ENCODE assay signal across 27 cellular contexts in the genomic region with DNA sequence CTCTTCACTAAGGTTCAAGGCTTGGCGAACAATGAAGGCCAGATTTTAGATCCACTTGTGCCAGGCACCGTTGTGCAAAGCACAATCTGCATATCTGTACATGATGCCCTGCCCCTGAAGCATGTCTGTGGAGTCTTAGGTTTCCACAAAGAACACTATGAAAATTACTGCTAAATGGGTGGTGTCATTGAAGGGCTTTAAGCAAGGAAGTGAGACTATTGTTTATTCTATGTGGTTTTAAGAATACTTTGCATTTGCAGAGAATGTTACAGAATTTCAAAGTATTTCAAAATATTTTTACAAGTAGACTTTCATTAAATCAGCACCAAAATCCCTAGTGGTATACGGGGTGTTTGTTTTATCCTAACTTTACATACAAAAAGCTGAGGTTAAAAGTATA. TPM values are rescaled to one million over a fixed set of nuclear protein-coding genes. Genes with fewer than 3 reads are reported as not detected.
A peak's percentile ranks its signal among the peaks of the same experiment; 100 is the strongest.
DNase-seq lines count a peak whose midpoint lies in the region; ATAC-seq and TF ChIP-seq lines count a peak whose summit lies in the region.
"Had no signal": no experiment of that assay in that cellular context is flagged by ENCODE, and none has a peak within 500 bp of the region (broad histone marks: within the 10 kb centered on the region; RNA-seq: fewer than 3 reads in every experiment).

No MANE protein-coding gene starts in this region.

- no peak overlapping the region for H3K4me3 Mint-ChIP-seq in CD8-positive, alpha-beta T cell
- H3K4me3 Mint-ChIP-seq: activated CD4-positive, alpha-beta T cell treated with anti-CD3 and anti-CD28 coated beads for 36 hours; activated naive CD4-positive, alpha-beta T cell treated with anti-CD3 and anti-CD28 coated beads, Interleukin-2, amount 10 ng/mL, durations not matched to agents 7 days and 5 days; naive B cell; stimulated activated naive CD8-positive, alpha-beta T cell treated with anti-CD3 and anti-CD28 coated beads, Interleukin-15, Interleukin-2, amounts not matched to agents 100 ng/mL and 50 ng/mL, for 24 hours; T-cell had no signal

- H3K36me3 Mint-ChIP-seq in CD8-positive, alpha-beta T cell: peaks cover 52% of the 10 kb centered on the region

- H3K4me1 Mint-ChIP-seq in CD8-positive, alpha-beta T cell (ENCODE audit: low read depth): peaks cover 33% of the 10 kb centered on the region

- DNase-seq in left ventricle myocardium inferior: no peak
- no peak for DNase-seq in Right ventricle myocardium inferior (ENCODE audit: missing footprints)
- peak; percentile 66 for DNase-seq in amniotic epithelial cell (ENCODE audit: low read depth)
- DNase-seq in fibroblast of the aortic adventitia (ENCODE audit: low read depth): peak; percentile 32
- no peak for DNase-seq in ACHN
- no peak for DNase-seq in activated CD4-positive, alpha-beta T cell treated with anti-CD3 and anti-CD28 coated beads, Interleukin-2, amount 50 U/mL, for 4 hours
- no peak for DNase-seq in G401 (ENCODE audit: low spot score)
- no peak for DNase-seq in CD8-positive, alpha-beta T cell
- DNase-seq: 8988T; activated CD4-positive, alpha-beta T cell treated with anti-CD3 and anti-CD28 coated beads for 36 hours; activated naive CD4-positive, alpha-beta T cell treated with anti-CD3 and anti-CD28 coated beads, Interleukin-2, amount 10 ng/mL, durations not matched to agents 7 days and 5 days; activated T-cell treated with anti-CD3 and anti-CD28 coated beads, Interleukin-2, amount 50 U/mL, for 48 hours; Caco-2; DND-41; effector memory CD4-positive, alpha-beta T cell; kidney glomerular epithelial cell; naive B cell; NCI-H510A; occipital lobe; PC-9; SIG-M5; stimulated activated CD4-positive, alpha-beta T cell treated with anti-CD3 and anti-CD28 coated beads, Interleukin-4, amount 100 ng/mL, for 24 hours; T-cell; trophoblast cell had no signal

- no peaks in the 10 kb centered on the region for H3K9me3 Mint-ChIP-seq in CD8-positive, alpha-beta T cell
- H3K9me3 Mint-ChIP-seq: activated naive CD4-positive, alpha-beta T cell treated with anti-CD3 and anti-CD28 coated beads, Interleukin-2, amount 10 ng/mL, durations not matched to agents 7 days and 5 days; naive B cell; stimulated activated naive CD8-positive, alpha-beta T cell treated with anti-CD3 and anti-CD28 coated beads, Interleukin-15, Interleukin-2, amounts not matched to agents 100 ng/mL and 50 ng/mL, for 24 hours; T-cell had no signal

- CTCF ChIA-PET in CD8-positive, alpha-beta T cell (lab: Charles Lee): interaction anchor here (0.6 kb wide), 1 partner anchor 152 kb away, joined by 3 read pairs; no protein-coding TSS in a partner anchor

- ATAC-seq in Right ventricle myocardium inferior: no peak
- no peak for ATAC-seq in CD8-positive, alpha-beta T cell
- ATAC-seq: activated CD4-positive, alpha-beta T cell treated with anti-CD3 and anti-CD28 coated beads for 36 hours; HCT116; T-cell had no signal

- no peaks in the 10 kb centered on the region for H3K27me3 ChIP-seq in left ventricle myocardium inferior (ENCODE audit: low read depth)
- no peaks in the 10 kb centered on the region for H3K27me3 ChIP-seq in CD8-positive, alpha-beta T cell (ENCODE audit: insufficient read depth, low read length)
- H3K27me3 ChIP-seq: BLaER1 had no signal

- no peaks in the 10 kb centered on the region for H3K9me3 ChIP-seq in left ventricle myocardium inferior (replicated peaks)
- H3K9me3 ChIP-seq in CD8-positive, alpha-beta T cell (ENCODE audit: low read length): no peaks in the 10 kb centered on the region
- H3K9me3 ChIP-seq: Caco-2 had no signal

- TF ChIP-seq CTCF in left ventricle myocardium inferior (IDR thresholded peaks at IDR 0.05; ENCODE audit: borderline replicate concordance) (no peak), fibroblast of the aortic adventitia (IDR thresholded peaks at IDR 0.05; ENCODE audit: insufficient read depth, low read length) (no peak)
- TF ChIP-seq CTCF in CD8-positive, alpha-beta T cell (IDR thresholded peaks at IDR 0.05): no peak

- H3K36me3 ChIP-seq in left ventricle myocardium inferior: peaks cover 30% of the 10 kb centered on the region
- no peaks in the 10 kb centered on the region for H3K36me3 ChIP-seq in CD8-positive, alpha-beta T cell (ENCODE audit: insufficient read depth, low read length)

- POLR2A ChIA-PET in CD8-positive, alpha-beta T cell (lab: Charles Lee): interaction anchor here (0.6 kb wide), 1 partner anchor 28 kb away, joined by 3 read pairs; no protein-coding TSS in a partner anchor

- in situ Hi-C loops in ACHN (cut with HindIII; ENCODE audit: low pct_ligation_motif_present, low pct_unique_long_range_greater_than_20kb, low sequenced_read_pairs): no loop called here
- in situ Hi-C loops in G401 (cut with HindIII; ENCODE audit: low sequenced_read_pairs): no loop called here

- peaks cover 47% of the 10 kb centered on the region for H3K4me1 ChIP-seq in left ventricle myocardium inferior
- no peaks in the 10 kb centered on the region for H3K4me1 ChIP-seq in CD8-positive, alpha-beta T cell (ENCODE audit: insufficient read depth, low read length)
- H3K4me1 ChIP-seq: BLaER1 had no signal

- no peak overlapping the region for H3K27ac Mint-ChIP-seq in CD8-positive, alpha-beta T cell
- H3K27ac Mint-ChIP-seq: activated CD4-positive, alpha-beta T cell treated with anti-CD3 and anti-CD28 coated beads for 36 hours; activated naive CD4-positive, alpha-beta T cell treated with anti-CD3 and anti-CD28 coated beads, Interleukin-2, amount 10 ng/mL, durations not matched to agents 7 days and 5 days; naive B cell; stimulated activated naive CD8-positive, alpha-beta T cell treated with anti-CD3 and anti-CD28 coated beads, Interleukin-15, Interleukin-2, amounts not matched to agents 100 ng/mL and 50 ng/mL, for 24 hours; T-cell had no signal

- no peaks in the 10 kb centered on the region for H3K27me3 Mint-ChIP-seq in CD8-positive, alpha-beta T cell (ENCODE audit: low read depth)
- H3K27me3 Mint-ChIP-seq: activated CD4-positive, alpha-beta T cell treated with anti-CD3 and anti-CD28 coated beads for 36 hours; activated naive CD4-positive, alpha-beta T cell treated with anti-CD3 and anti-CD28 coated beads, Interleukin-2, amount 10 ng/mL, durations not matched to agents 7 days and 5 days; naive B cell; stimulated activated naive CD8-positive, alpha-beta T cell treated with anti-CD3 and anti-CD28 coated beads, Interleukin-15, Interleukin-2, amounts not matched to agents 100 ng/mL and 50 ng/mL, for 24 hours; T-cell had no signal

- H3K4me3 ChIP-seq in left ventricle myocardium inferior (no peak overlapping the region), fibroblast of the aortic adventitia (ENCODE audit: low read depth, low read length) (no peak overlapping the region)
- no peak overlapping the region for H3K4me3 ChIP-seq in CD8-positive, alpha-beta T cell (ENCODE audit: low read depth, low read length)
- H3K4me3 ChIP-seq: BLaER1, PC-9 had no signal

- intact Hi-C loops in left ventricle myocardium inferior (cut with micrococcal nuclease): no loop called here
- intact Hi-C loops in Right ventricle myocardium inferior (cut with DNase I): no loop called here
- intact Hi-C loops in CD8-positive, alpha-beta T cell (cut with DNase I, micrococcal nuclease): no loop called here

- peak overlapping the region; percentile 16 for H3K27ac ChIP-seq in left ventricle myocardium inferior (replicated peaks)
- no peak overlapping the region for H3K27ac ChIP-seq in CD8-positive, alpha-beta T cell (ENCODE audit: low read depth, low read length)
- H3K27ac ChIP-seq: BLaER1, PC-9 had no signal

RNA-seq across cellular contexts. Expression of a gene that starts 8.8 kb away (rescaled TPM):
- total RNA-seq in left ventricle myocardium inferior (29.4 TPM), Right ventricle myocardium inferior (26.4 TPM), fibroblast of the aortic adventitia (ENCODE audit: low replicate concordance) (31.6 and 65.8 TPM in 2 replicates)
- 48.0 and 50.5 TPM in 2 replicates for total RNA-seq in G401 (2014; rRNA removed; shearing (Covaris generic))
- 10 to 100 TPM; 14.8 to 15.9 TPM for total RNA-seq in CD8-positive, alpha-beta T cell

RNA-seq across cellular contexts. Expression of a gene that starts 22.8 kb away (rescaled TPM):
- 4.3 TPM for total RNA-seq in left ventricle myocardium inferior
- 3.6 TPM for total RNA-seq in Right ventricle myocardium inferior
- total RNA-seq in fibroblast of the aortic adventitia (ENCODE audit: low replicate concordance): 1.1 and 3.6 TPM in 2 replicates
- total RNA-seq in G401 (2014; rRNA removed; shearing (Covaris generic)): 0.31 and 1.0 TPM in 2 replicates
- under 1 TPM; 0.31 to 0.38 TPM for total RNA-seq in CD8-positive, alpha-beta T cell

Comparison
In these comparisons a context has a peak if more than half of its experiments do, and no peak if none do; other contexts are left out.
1. DNase-seq: peak in amniotic epithelial cell (single experiment) and fibroblast of the aortic adventitia (single experiment); none in left ventricle myocardium inferior (single experiment), Right ventricle myocardium inferior (single experiment), ACHN (single experiment), activated CD4-positive, alpha-beta T cell treated with anti-CD3 and anti-CD28 coated beads, Interleukin-2, amount 50 U/mL, for 4 hours (0 of 2), G401 (single experiment) and CD8-positive, alpha-beta T cell (0 of 7).